ENCODE assay signal across 1 cellular context in the genomic region with DNA sequence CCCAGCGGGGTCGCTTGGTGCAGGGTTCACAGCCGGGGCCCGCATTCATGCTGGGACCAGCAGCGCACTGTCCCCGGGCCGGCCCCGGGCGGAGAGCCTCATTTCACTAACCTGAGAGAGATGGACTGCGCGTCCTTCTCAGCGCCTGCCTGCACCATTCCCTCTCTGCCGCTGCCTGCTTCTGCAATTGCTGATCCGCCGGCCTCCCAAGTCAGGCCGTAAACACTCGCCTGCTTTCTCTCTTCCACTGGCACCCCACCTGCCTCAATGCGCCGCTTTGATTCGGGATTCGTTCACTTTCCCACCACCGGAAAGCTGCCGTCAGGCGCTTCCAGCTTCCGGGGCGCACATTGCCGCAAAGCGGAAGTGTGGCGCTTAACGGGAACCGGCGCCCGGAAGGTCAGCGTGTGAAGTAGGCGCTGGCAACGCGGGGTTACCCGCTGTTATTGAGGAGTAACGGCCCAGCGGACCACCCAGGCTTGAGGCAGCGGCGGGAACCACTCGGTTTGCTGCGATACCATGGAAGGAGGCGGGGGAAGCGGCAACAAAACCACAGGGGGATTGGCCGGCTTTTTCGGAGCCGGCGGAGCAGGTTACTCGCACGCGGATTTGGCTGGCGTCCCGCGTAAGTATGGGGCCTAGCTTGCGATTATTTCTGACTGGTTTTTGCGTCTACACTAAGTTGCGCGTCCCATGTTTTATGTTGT.
TF ChIP-seq lines count a peak whose summit lies in the region.
"Not testable (repeated sequence)": the region's sequence is repeated elsewhere in the genome, so short reads cannot be mapped to it uniquely, and the experiment has no call there.

A gene with protein sequence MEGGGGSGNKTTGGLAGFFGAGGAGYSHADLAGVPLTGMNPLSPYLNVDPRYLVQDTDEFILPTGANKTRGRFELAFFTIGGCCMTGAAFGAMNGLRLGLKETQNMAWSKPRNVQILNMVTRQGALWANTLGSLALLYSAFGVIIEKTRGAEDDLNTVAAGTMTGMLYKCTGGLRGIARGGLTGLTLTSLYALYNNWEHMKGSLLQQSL (plus strand): TSS at position 384 of the 707 bp plus-strand sequence. CDS start 136 bp downstream, at position 520.

TF ChIP-seq in HepG2, 621 proteins besides CTCF, POLR2A, EP300 and RAD21 (continued from another document and continues in another):
- TF ChIP-seq, protein P1, sequence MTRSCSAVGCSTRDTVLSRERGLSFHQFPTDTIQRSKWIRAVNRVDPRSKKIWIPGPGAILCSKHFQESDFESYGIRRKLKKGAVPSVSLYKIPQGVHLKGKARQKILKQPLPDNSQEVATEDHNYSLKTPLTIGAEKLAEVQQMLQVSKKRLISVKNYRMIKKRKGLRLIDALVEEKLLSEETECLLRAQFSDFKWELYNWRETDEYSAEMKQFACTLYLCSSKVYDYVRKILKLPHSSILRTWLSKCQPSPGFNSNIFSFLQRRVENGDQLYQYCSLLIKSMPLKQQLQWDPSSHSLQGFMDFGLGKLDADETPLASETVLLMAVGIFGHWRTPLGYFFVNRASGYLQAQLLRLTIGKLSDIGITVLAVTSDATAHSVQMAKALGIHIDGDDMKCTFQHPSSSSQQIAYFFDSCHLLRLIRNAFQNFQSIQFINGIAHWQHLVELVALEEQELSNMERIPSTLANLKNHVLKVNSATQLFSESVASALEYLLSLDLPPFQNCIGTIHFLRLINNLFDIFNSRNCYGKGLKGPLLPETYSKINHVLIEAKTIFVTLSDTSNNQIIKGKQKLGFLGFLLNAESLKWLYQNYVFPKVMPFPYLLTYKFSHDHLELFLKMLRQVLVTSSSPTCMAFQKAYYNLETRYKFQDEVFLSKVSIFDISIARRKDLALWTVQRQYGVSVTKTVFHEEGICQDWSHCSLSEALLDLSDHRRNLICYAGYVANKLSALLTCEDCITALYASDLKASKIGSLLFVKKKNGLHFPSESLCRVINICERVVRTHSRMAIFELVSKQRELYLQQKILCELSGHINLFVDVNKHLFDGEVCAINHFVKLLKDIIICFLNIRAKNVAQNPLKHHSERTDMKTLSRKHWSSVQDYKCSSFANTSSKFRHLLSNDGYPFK (CRISPR knock-in tag; IDR thresholded peaks at IDR 0.05; ENCODE audit: borderline replicate concordance), result peak; percentile 73; the same call in 1 of the 2 replicates
- 0 out of 2 replicates have a peak, but pooled peaks have one; percentile 29 for TF ChIP-seq ZNF672 (CRISPR knock-in tag; IDR thresholded peaks at IDR 0.05)
- TF ChIP-seq SIN3A (IDR thresholded peaks at IDR 0.05; ENCODE audit: borderline replicate concordance, low read depth, low read length), result peak; percentile 84; the same call in 1 of the 2 replicates
- peak; percentile 47; the same call in 1 of the 2 replicates for TF ChIP-seq RXRB (CRISPR knock-in tag; IDR thresholded peaks at IDR 0.05; ENCODE audit: borderline replicate concordance)
- TF ChIP-seq NKX3-1 (CRISPR knock-in tag; IDR thresholded peaks at IDR 0.05), result peak; percentile 68
- peak; percentile 64; the same call in 1 of the 2 replicates for TF ChIP-seq NRL (CRISPR knock-in tag; IDR thresholded peaks at IDR 0.05; ENCODE audit: borderline replicate concordance)
- TF ChIP-seq ZNF543 (CRISPR knock-in tag; IDR thresholded peaks at IDR 0.05), result peak; percentile 41; the same call in 1 of the 2 replicates
- 0 out of 2 replicates have a peak, but pooled peaks have one; percentile 38 for TF ChIP-seq ZNF430 (CRISPR knock-in tag; IDR thresholded peaks at IDR 0.05)
- TF ChIP-seq, protein P2, sequence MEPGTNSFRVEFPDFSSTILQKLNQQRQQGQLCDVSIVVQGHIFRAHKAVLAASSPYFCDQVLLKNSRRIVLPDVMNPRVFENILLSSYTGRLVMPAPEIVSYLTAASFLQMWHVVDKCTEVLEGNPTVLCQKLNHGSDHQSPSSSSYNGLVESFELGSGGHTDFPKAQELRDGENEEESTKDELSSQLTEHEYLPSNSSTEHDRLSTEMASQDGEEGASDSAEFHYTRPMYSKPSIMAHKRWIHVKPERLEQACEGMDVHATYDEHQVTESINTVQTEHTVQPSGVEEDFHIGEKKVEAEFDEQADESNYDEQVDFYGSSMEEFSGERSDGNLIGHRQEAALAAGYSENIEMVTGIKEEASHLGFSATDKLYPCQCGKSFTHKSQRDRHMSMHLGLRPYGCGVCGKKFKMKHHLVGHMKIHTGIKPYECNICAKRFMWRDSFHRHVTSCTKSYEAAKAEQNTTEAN (CRISPR knock-in tag; conservative IDR thresholded peaks at IDR 0.05), result peak; percentile 34; the same call in 1 of the 2 replicates
- 0 out of 2 replicates have a peak, but pooled peaks have one; percentile 38 for TF ChIP-seq ZNF234 (CRISPR knock-in tag; conservative IDR thresholded peaks at IDR 0.05)
- TF ChIP-seq ZFY (CRISPR knock-in tag; IDR thresholded peaks at IDR 0.05), result peak; percentile 90
- TF ChIP-seq, protein P3, sequence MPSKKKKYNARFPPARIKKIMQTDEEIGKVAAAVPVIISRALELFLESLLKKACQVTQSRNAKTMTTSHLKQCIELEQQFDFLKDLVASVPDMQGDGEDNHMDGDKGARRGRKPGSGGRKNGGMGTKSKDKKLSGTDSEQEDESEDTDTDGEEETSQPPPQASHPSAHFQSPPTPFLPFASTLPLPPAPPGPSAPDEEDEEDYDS (CRISPR knock-in tag; IDR thresholded peaks at IDR 0.05), result peak; percentile 54
- not testable (repeated sequence) for TF ChIP-seq MAZ (IDR thresholded peaks at IDR 0.05; ENCODE audit: borderline replicate concordance, low read depth, low read length)
- 0 out of 2 replicates have a peak, but pooled peaks have one; percentile 28 for TF ChIP-seq MAZ (CRISPR knock-in tag; IDR thresholded peaks at IDR 0.05; ENCODE audit: low read depth)
- peak; percentile 72; the same call in 1 of the 2 replicates for TF ChIP-seq MYC (CRISPR knock-in tag; IDR thresholded peaks at IDR 0.05; ENCODE audit: borderline replicate concordance)
- TF ChIP-seq, protein P4, sequence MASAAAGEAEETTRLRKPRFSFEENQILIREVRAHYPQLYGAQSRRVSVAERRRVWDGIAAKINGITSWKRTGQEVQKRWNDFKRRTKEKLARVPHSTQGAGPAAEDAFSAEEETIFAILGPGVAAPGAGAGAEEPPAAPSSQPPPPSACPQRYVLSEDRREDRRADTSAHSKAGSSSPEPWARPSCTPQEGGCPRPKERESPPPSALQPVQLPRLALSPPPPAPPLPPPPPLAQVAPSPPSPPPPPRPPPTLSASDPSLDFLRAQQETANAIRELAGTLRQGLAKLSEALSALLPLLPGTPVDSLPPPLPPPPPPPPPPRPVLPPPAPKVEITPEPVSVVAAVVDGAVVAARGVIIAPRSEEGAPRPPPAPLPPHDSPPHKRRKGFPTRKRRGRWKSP (CRISPR knock-in tag; IDR thresholded peaks at IDR 0.05), result peak; percentile 64; the same call in 1 of the 2 replicates
- TF ChIP-seq, protein P5, sequence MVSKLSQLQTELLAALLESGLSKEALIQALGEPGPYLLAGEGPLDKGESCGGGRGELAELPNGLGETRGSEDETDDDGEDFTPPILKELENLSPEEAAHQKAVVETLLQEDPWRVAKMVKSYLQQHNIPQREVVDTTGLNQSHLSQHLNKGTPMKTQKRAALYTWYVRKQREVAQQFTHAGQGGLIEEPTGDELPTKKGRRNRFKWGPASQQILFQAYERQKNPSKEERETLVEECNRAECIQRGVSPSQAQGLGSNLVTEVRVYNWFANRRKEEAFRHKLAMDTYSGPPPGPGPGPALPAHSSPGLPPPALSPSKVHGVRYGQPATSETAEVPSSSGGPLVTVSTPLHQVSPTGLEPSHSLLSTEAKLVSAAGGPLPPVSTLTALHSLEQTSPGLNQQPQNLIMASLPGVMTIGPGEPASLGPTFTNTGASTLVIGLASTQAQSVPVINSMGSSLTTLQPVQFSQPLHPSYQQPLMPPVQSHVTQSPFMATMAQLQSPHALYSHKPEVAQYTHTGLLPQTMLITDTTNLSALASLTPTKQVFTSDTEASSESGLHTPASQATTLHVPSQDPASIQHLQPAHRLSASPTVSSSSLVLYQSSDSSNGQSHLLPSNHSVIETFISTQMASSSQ (IDR thresholded peaks at IDR 0.05; ENCODE audit: low read depth), result not testable (repeated sequence)
- TF ChIP-seq, protein P5 (CRISPR knock-in tag; IDR thresholded peaks at IDR 0.05; ENCODE audit: borderline replicate concordance), result peak; percentile 19; the same call in 1 of the 2 replicates
- TF ChIP-seq, protein P6, sequence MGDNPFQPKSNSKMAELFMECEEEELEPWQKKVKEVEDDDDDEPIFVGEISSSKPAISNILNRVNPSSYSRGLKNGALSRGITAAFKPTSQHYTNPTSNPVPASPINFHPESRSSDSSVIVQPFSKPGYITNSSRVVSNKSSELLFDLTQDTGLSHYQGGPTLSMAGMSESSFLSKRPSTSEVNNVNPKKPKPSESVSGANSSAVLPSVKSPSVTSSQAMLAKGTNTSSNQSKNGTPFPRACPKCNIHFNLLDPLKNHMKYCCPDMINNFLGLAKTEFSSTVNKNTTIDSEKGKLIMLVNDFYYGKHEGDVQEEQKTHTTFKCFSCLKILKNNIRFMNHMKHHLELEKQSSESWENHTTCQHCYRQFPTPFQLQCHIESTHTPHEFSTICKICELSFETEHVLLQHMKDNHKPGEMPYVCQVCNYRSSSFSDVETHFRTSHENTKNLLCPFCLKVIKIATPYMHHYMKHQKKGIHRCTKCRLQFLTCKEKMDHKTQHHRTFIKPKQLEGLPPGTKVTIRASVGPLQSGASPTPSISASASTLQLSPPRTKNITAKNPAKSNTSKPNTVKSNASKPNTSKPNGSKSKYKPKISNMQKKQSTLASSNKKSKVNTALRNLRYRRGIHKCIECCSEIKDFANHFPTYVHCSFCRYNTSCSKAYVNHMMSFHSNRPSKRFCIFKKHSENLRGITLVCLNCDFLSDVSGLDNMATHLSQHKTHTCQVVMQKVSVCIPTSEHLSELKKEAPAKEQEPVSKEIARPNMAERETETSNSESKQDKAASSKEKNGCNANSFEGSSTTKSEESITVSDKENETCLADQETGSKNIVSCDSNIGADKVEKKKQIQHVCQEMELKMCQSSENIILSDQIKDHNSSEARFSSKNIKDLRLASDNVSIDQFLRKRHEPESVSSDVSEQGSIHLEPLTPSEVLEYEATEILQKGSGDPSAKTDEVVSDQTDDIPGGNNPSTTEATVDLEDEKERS (CRISPR knock-in tag; IDR thresholded peaks at IDR 0.05), result 0 out of 2 replicates have a peak, but pooled peaks have one; percentile 27
- TF ChIP-seq POGZ (CRISPR knock-in tag; IDR thresholded peaks at IDR 0.05), result peak; percentile 66
- peak; percentile 63; the same call in 1 of the 2 replicates for TF ChIP-seq GFI1 (CRISPR knock-in tag; IDR thresholded peaks at IDR 0.05; ENCODE audit: borderline replicate concordance)
- TF ChIP-seq, protein P7, sequence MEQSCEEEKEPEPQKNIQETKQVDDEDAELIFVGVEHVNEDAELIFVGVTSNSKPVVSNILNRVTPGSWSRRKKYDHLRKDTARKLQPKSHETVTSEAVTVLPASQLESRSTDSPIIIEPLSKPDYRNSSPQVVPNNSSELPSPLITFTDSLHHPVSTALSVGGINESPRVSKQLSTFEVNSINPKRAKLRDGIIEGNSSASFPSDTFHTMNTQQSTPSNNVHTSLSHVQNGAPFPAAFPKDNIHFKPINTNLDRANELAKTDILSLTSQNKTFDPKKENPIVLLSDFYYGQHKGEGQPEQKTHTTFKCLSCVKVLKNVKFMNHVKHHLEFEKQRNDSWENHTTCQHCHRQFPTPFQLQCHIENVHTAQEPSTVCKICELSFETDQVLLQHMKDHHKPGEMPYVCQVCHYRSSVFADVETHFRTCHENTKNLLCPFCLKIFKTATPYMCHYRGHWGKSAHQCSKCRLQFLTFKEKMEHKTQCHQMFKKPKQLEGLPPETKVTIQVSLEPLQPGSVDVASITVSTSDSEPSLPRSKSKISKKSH (CRISPR knock-in tag; IDR thresholded peaks at IDR 0.05; ENCODE audit: borderline replicate concordance), result peak; percentile 31; the same call in 1 of the 2 replicates
- TF ChIP-seq TAF1 (CRISPR knock-in tag; IDR thresholded peaks at IDR 0.05), result peak; percentile 77
- TF ChIP-seq, protein P8, sequence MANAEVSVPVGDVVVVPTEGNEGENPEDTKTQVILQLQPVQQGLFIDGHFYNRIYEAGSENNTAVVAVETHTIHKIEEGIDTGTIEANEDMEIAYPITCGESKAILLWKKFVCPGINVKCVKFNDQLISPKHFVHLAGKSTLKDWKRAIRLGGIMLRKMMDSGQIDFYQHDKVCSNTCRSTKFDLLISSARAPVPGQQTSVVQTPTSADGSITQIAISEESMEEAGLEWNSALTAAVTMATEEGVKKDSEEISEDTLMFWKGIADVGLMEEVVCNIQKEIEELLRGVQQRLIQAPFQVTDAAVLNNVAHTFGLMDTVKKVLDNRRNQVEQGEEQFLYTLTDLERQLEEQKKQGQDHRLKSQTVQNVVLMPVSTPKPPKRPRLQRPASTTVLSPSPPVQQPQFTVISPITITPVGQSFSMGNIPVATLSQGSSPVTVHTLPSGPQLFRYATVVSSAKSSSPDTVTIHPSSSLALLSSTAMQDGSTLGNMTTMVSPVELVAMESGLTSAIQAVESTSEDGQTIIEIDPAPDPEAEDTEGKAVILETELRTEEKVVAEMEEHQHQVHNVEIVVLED (CRISPR knock-in tag; IDR thresholded peaks at IDR 0.05; ENCODE audit: borderline replicate concordance), result peak; percentile 84
- TF ChIP-seq, protein P9, sequence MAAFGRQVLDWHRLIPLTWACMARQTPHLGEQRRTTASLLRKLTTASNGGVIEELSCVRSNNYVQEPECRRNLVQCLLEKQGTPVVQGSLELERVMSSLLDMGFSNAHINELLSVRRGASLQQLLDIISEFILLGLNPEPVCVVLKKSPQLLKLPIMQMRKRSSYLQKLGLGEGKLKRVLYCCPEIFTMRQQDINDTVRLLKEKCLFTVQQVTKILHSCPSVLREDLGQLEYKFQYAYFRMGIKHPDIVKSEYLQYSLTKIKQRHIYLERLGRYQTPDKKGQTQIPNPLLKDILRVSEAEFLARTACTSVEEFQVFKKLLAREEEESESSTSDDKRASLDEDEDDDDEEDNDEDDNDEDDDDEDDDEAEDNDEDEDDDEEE (CRISPR knock-in tag; IDR thresholded peaks at IDR 0.05), result 0 out of 2 replicates have a peak, but pooled peaks have one; percentile 39
- peak; percentile 54 for TF ChIP-seq NFYC (CRISPR knock-in tag; IDR thresholded peaks at IDR 0.05)
- peak; percentile 40; the same call in 1 of the 2 replicates for TF ChIP-seq ZSCAN21 (CRISPR knock-in tag; IDR thresholded peaks at IDR 0.05; ENCODE audit: borderline replicate concordance)
- peak; percentile 29; the same call in 1 of the 2 replicates for TF ChIP-seq ZNF441 (CRISPR knock-in tag; IDR thresholded peaks at IDR 0.05; ENCODE audit: borderline replicate concordance)
- peak; percentile 63 for TF ChIP-seq REPIN1 (CRISPR knock-in tag; IDR thresholded peaks at IDR 0.05; ENCODE audit: borderline replicate concordance, low read depth)
- TF ChIP-seq, protein P10, sequence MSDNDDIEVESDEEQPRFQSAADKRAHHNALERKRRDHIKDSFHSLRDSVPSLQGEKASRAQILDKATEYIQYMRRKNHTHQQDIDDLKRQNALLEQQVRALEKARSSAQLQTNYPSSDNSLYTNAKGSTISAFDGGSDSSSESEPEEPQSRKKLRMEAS (IDR thresholded peaks at IDR 0.05), result peak; percentile 77
- TF ChIP-seq HCFC1 (IDR thresholded peaks at IDR 0.05; ENCODE audit: low read depth, low read length), result peak; percentile 52; the same call in 1 of the 2 replicates
- TF ChIP-seq RELA (CRISPR knock-in tag; IDR thresholded peaks at IDR 0.05), result 0 out of 2 replicates have a peak, but pooled peaks have one; percentile 46
